In genomic region chr16:79191933-79192332, GRCh38 we compare ENCODE assay signal across 27 cellular contexts.
A peak's percentile ranks its signal among the peaks of the same experiment; 100 is the strongest.
DNase-seq lines count a peak whose midpoint lies in the region; ATAC-seq, FAIRE-seq and TF ChIP-seq lines count a peak whose summit lies in the region.
"Had no signal": no experiment of that assay in that cellular context is flagged by ENCODE, and none has a peak within 500 bp of the region (broad histone marks: within the 10 kb centered on the region; RNA-seq: fewer than 3 reads in every experiment).

No MANE protein-coding gene starts in this region.

- intact Hi-C loops in left colon (cut with DNase I, micrococcal nuclease) (no loop called here), lower leg skin (cut with DNase I; ENCODE audit: low total_unique reads) (no loop called here)

- H2BK120ac ChIP-seq in trophoblast cell (ENCODE audit: insufficient read depth, low read length, poor library complexity), result no peak overlapping the region

- no peak overlapping the region for H2BK12ac ChIP-seq in trophoblast cell (ENCODE audit: low read length)

- no peak overlapping the region for H3K27ac ChIP-seq in trophoblast cell (ENCODE audit: low read depth, low read length)
- H3K27ac ChIP-seq: BLaER1, RWPE1, SK-N-MC had no signal

- H3K4me2 ChIP-seq in trophoblast cell (ENCODE audit: low read length), result no peak overlapping the region
- H3K4me2 ChIP-seq: BLaER1 had no signal

- H3K9ac ChIP-seq in trophoblast cell (ENCODE audit: low read length), result no peak overlapping the region
- H3K9ac ChIP-seq: BLaER1 had no signal

- H3K36me3 ChIP-seq in kidney epithelial cell (ENCODE audit: control insufficient read depth, insufficient read depth, low read length) (no peaks in the 10 kb centered on the region), trophoblast cell (ENCODE audit: control insufficient read depth in 1 of 2, insufficient read depth in 2 of 2, low read length in 2 of 2) (no peaks in the 10 kb centered on the region)
- H3K36me3 ChIP-seq: BLaER1 had no signal

- TF ChIP-seq CTCF in kidney epithelial cell (IDR thresholded peaks at IDR 0.05; ENCODE audit: insufficient read depth, low read length, poor library complexity, severe bottlenecking), result no peak
- TF ChIP-seq CTCF in lower leg skin (IDR thresholded peaks at IDR 0.05), result no peak

- WGBS in trophoblast cell (ENCODE audit: extremely low coverage, insufficient coverage, insufficient read length), result no CpG with 5 or more reads among the region's 8 CpGs
- 79 to 84% methylated on average over 8 of the region's 8 CpGs for WGBS in lower leg skin, 2 donors

- DNase-seq in Daoy (ENCODE audit: low read depth) (peak; percentile 80), RCC 7860 (ENCODE audit: low spot score) (peak; percentile 86), kidney epithelial cell (ENCODE audit: low read depth) (peak; percentile 35), trophoblast cell (peak; percentile 5 to 51), left colon (no peak), lower leg skin (ENCODE audit: low spot score in 2 of 2) (no peak), SK-N-DZ (ENCODE audit: low spot score) (no peak)
- no peak for DNase-seq in stimulated activated naive CD8-positive, alpha-beta T cell treated with anti-CD3 and anti-CD28 coated beads, Interleukin-15, Interleukin-2, amounts not matched to agents 100 U/mL and 50 U/mL, for 24 hours
- DNase-seq: CD4-positive, CD25-positive, alpha-beta regulatory T cell; DMS53; Karpas-422; NCI-H1092; NCI-H1417 treated with DMSO at 0.1 percent for 48 hours; NCI-H187; NCI-H2081 treated with DMSO at 0.1 percent for 48 hours; NCI-H2171; NCI-H345; NCI-H510A treated with DMSO at 0.1 percent for 48 hours; NCI-H748 treated with DMSO at 0.1 percent for 48 hours; SHP77 treated with DMSO at 0.1 percent for 48 hours had no signal

- no peak for ATAC-seq in left colon
- no peak for ATAC-seq in stimulated activated naive CD8-positive, alpha-beta T cell treated with anti-CD3 and anti-CD28 coated beads, Interleukin-15, Interleukin-2, amounts not matched to agents 100 U/mL and 50 U/mL, for 24 hours

- H2AK5ac ChIP-seq in trophoblast cell (ENCODE audit: low read length), result no peak overlapping the region

- FAIRE-seq in RCC 7860 (lab: Jason Lieb, UNC), result peak; percentile 89
- FAIRE-seq: A204.1, D721Med, G401.6, H54 had no signal

- no peaks in the 10 kb centered on the region for H3K4me1 ChIP-seq in trophoblast cell (ENCODE audit: control insufficient read depth in 1 of 2, insufficient read depth in 2 of 2, low read length in 2 of 2)

- H4K8ac ChIP-seq in trophoblast cell (ENCODE audit: low read depth, low read length), result no peak overlapping the region

- no peak for TF ChIP-seq POLR2A in lower leg skin (IDR thresholded peaks at IDR 0.05)

- H3K14ac ChIP-seq in trophoblast cell (ENCODE audit: low read length), result no peak overlapping the region

- H3K4me3 ChIP-seq in kidney epithelial cell (ENCODE audit: low read depth, low read length), result no peak overlapping the region
- no peak overlapping the region for H3K4me3 ChIP-seq in trophoblast cell (ENCODE audit: low read depth, low read length)
- H3K4me3 ChIP-seq in lower leg skin (ENCODE audit: low read depth, poor library complexity, severe bottlenecking), result no peak overlapping the region
- H3K4me3 ChIP-seq: BLaER1, SK-N-MC had no signal

- no peaks in the 10 kb centered on the region for H3K79me1 ChIP-seq in trophoblast cell (ENCODE audit: low read length)

- H4K91ac ChIP-seq in trophoblast cell (ENCODE audit: low read depth, low read length), result no peak overlapping the region

- H2BK5ac ChIP-seq in trophoblast cell (ENCODE audit: low read depth, low read length, poor library complexity), result no peak overlapping the region

- H3K79me2 ChIP-seq in trophoblast cell (ENCODE audit: control insufficient read depth, insufficient read depth, low read length, poor library complexity), result no peaks in the 10 kb centered on the region

- H3K4ac ChIP-seq in trophoblast cell (ENCODE audit: low read depth, low read length), result no peak overlapping the region

- no peaks in the 10 kb centered on the region for H3K27me3 ChIP-seq in kidney epithelial cell (ENCODE audit: control insufficient read depth, insufficient read depth, low read length)
- no peaks in the 10 kb centered on the region for H3K27me3 ChIP-seq in trophoblast cell (ENCODE audit: insufficient read depth, low read length)
- H3K27me3 ChIP-seq: BLaER1 had no signal

- H3K23ac ChIP-seq in trophoblast cell (ENCODE audit: low read length), result no peak overlapping the region

- H3K18ac ChIP-seq in trophoblast cell (ENCODE audit: low read length), result no peak overlapping the region

- no peaks in the 10 kb centered on the region for H3K9me3 ChIP-seq in trophoblast cell (ENCODE audit: insufficient read depth, low read depth, low read length)

- H2AFZ ChIP-seq in trophoblast cell (ENCODE audit: insufficient read depth, low read length, poor library complexity), result no peak overlapping the region

- no peak overlapping the region for H4K12ac ChIP-seq in trophoblast cell (ENCODE audit: low read depth, low read length)

Comparison
In these comparisons a context has a peak if more than half of its experiments do, and no peak if none do; other contexts are left out.
1. DNase-seq: peak in Daoy (single experiment), RCC 7860 (single experiment), kidney epithelial cell (single experiment) and trophoblast cell (2 of 2); none in left colon (0 of 2), stimulated activated naive CD8-positive, alpha-beta T cell treated with anti-CD3 and anti-CD28 coated beads, Interleukin-15, Interleukin-2, amounts not matched to agents 100 U/mL and 50 U/mL, for 24 hours (single experiment), lower leg skin (0 of 2) and SK-N-DZ (single experiment).